In the genomic region with DNA sequence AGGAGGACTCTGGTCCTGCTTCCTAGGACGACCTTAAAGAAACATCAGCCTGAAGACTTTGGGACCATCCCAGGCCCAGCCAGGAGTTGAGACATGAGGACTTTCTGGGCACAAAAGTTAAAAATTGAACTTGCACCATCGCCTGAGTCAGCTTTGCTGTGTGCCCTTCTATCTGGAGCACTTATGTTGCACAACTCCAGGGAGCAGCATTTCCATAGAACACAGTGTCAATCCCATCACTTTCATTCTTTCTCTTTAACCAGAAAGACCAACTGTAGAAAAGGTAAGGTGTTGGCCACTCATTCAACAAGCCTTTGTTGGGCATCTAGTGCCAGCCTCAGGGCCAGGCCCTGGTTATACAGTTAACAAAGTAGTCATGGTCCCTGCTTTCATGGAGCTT, we compare ENCODE assay signal across 29 cellular contexts. TPM values are rescaled to one million over a fixed set of nuclear protein-coding genes. Genes with fewer than 3 reads are reported as not detected.
"Had no signal": no experiment of that assay in that cellular context is flagged by ENCODE, and none has a peak within 500 bp of the region (broad histone marks: within the 10 kb centered on the region; RNA-seq: fewer than 3 reads in every experiment).

No MANE protein-coding gene starts in this region.

- H3K27me3 ChIP-seq: Peyer's patch, SJCRH30 had no signal

- H3K4me3 ChIP-seq: K562, Peyer's patch, SJCRH30 had no signal

- ATAC-seq: activated CD4-positive, alpha-beta T cell treated with anti-CD3 and anti-CD28 coated beads for 36 hours; activated T-helper 17 cell treated with anti-CD3 and anti-CD28 coated beads, Interleukin-2, amount 50 U/mL, for 72 hours; K562 had no signal

- H3K4me1 ChIP-seq: Peyer's patch had no signal

- DNase-seq: activated CD4-positive, alpha-beta memory T cell treated with anti-CD3 and anti-CD28 coated beads, Interleukin-2, amount 10 ng/mL, durations not matched to agents 7 days and 5 days; activated CD4-positive, alpha-beta T cell treated with anti-CD3 and anti-CD28 coated beads for 36 hours; activated CD4-positive, alpha-beta T cell treated with anti-CD3 and anti-CD28 coated beads, Interleukin-2, amount 50 U/mL, for 1 hour; activated gamma-delta T cell; activated naive CD4-positive, alpha-beta T cell treated with anti-CD3 and anti-CD28 coated beads for 36 hours; activated T-cell treated with anti-CD3 and anti-CD28 coated beads for 4 hours; activated T-cell treated with anti-CD3 and anti-CD28 coated beads, Interleukin-2, amount 50 U/mL, for 48 hours; central memory CD4-positive, alpha-beta T cell; Karpas-422; NCI-H1092; NCI-H1417; NCI-H1930; NCI-H2107; NCI-H2171 treated with DMSO at 0.1 percent for 48 hours; NCI-H226; NCI-H510A; NCI-H526 treated with DMSO at 0.1 percent for 48 hours; NCI-H82; Peyer's patch; Right ventricle myocardium superior; SJCRH30; SK-N-SH; T-helper 1 cell; WERI-Rb-1 had no signal

- H3K36me3 ChIP-seq: Peyer's patch, SJCRH30, WERI-Rb-1 had no signal

- H3K9me3 ChIP-seq: Peyer's patch, SJCRH30, SK-N-SH had no signal

- H3K9ac ChIP-seq: SK-N-SH had no signal

- H3K4me2 ChIP-seq: SK-N-SH had no signal

- H3K27ac ChIP-seq: Peyer's patch, RWPE1, SJCRH30, WERI-Rb-1 had no signal

RNA-seq across cellular contexts. Expression of a gene that starts 8.6 kb away (rescaled TPM):
- total RNA-seq: activated CD4-positive, alpha-beta memory T cell treated with anti-CD3 and anti-CD28 coated beads, Interleukin-2, amount 10 ng/mL, durations not matched to agents 7 days and 5 days; activated CD4-positive, alpha-beta T cell treated with anti-CD3 and anti-CD28 coated beads for 36 hours; activated CD8-positive, alpha-beta memory T cell treated with anti-CD3 and anti-CD28 coated beads for 36 hours; activated naive CD4-positive, alpha-beta T cell treated with anti-CD3 and anti-CD28 coated beads for 36 hours; activated T-helper 17 cell treated with anti-CD3 and anti-CD28 coated beads, Interleukin-2, amount 50 U/mL, for 72 hours; K562; Peyer's patch; Right ventricle myocardium superior; SJCRH30; T-helper 2 cell treated with Interferon-gamma antibody and Interleukin-4, amounts not matched to agents 100 ng/mL and 5 ng/mL, for 36 hours had no signal
- polyA plus RNA-seq: K562, SK-N-SH had no signal

RNA-seq across cellular contexts. Expression of a gene that starts 10.8 kb away (rescaled TPM):
- total RNA-seq: activated CD4-positive, alpha-beta memory T cell treated with anti-CD3 and anti-CD28 coated beads, Interleukin-2, amount 10 ng/mL, durations not matched to agents 7 days and 5 days; activated CD4-positive, alpha-beta T cell treated with anti-CD3 and anti-CD28 coated beads for 36 hours; activated CD8-positive, alpha-beta memory T cell treated with anti-CD3 and anti-CD28 coated beads for 36 hours; activated naive CD4-positive, alpha-beta T cell treated with anti-CD3 and anti-CD28 coated beads for 36 hours; activated T-helper 17 cell treated with anti-CD3 and anti-CD28 coated beads, Interleukin-2, amount 50 U/mL, for 72 hours; K562; Peyer's patch; Right ventricle myocardium superior; SJCRH30; T-helper 2 cell treated with Interferon-gamma antibody and Interleukin-4, amounts not matched to agents 100 ng/mL and 5 ng/mL, for 36 hours had no signal
